ENCODE assay signal across 1 cellular context in the genomic region with DNA sequence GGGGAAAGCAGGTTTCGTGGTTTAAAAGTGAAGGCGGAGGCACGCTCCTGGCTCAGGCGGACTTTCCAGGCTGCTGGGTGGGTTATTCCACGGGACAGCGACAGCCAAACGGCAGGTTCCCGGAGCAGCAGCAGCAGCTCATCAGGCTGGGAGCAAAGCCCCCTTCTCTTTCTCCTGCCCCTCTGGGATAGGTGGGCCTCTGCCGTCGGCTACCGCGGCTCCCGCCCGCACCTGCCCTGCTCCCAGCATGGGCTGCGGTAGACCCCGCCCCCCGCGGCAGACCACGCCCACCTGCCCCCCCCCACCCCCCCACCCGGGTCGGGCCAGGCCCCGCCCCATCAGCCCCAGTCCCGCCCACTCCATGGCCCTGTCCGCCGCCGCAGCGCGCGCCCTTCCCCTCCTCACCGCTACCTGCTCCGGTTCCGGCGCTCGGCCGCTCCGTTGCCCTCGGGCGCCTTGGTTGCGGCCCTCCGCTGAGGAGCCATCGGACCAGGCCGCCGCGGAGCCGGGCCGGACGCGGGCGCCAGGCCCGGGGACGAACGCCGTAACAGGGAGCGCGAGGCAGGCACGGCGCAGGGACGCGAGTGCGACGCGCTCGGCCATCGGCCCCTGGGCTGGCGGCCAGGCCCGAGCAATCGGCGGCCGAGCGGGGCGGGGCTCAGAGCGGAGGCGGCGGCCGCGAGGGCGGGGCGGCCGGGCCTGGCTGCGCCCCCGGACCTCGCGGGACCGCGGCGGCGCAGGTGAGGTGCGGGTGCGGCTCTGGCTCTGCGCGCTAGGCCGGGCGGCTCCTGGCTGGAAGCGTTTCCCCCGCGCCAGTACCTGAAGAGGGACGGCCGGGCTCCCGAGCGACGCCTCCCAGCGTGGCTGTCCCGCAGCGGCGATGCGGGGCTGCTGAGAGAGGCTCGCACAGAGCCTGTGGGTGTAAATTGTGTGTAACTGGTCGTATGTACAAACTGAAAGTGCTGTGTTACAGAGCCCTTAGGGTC.
A peak's percentile ranks its signal among the peaks of the same experiment; 100 is the strongest.
TF ChIP-seq lines count a peak whose summit lies in the region.

A gene (plus strand): TSS at position 347 of the 986 bp plus-strand sequence. CDS start 1,453 bp downstream, outside the sequence.
A gene with protein sequence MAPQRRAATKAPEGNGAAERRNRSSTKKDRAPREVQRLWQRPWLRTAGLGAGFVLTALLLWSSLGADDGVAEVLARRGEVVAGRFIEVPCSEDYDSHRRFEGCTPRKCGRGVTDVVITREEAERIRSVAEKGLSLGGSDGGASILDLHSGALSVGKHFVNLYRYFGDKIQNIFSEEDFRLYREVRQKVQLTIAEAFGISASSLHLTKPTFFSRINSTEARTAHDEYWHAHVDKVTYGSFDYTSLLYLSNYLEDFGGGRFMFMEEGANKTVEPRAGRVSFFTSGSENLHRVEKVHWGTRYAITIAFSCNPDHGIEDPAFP (minus strand): TSS at position 586 of the 986 bp plus-strand sequence. CDS start 101 bp downstream, at position 485.

TF ChIP-seq in HepG2, 621 proteins besides CTCF, POLR2A, EP300 and RAD21 (continued from another document and continues in another):
- TF ChIP-seq, protein P1, sequence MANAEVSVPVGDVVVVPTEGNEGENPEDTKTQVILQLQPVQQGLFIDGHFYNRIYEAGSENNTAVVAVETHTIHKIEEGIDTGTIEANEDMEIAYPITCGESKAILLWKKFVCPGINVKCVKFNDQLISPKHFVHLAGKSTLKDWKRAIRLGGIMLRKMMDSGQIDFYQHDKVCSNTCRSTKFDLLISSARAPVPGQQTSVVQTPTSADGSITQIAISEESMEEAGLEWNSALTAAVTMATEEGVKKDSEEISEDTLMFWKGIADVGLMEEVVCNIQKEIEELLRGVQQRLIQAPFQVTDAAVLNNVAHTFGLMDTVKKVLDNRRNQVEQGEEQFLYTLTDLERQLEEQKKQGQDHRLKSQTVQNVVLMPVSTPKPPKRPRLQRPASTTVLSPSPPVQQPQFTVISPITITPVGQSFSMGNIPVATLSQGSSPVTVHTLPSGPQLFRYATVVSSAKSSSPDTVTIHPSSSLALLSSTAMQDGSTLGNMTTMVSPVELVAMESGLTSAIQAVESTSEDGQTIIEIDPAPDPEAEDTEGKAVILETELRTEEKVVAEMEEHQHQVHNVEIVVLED (CRISPR knock-in tag; IDR thresholded peaks at IDR 0.05; ENCODE audit: borderline replicate concordance) = peak; percentile 76
- no peak for TF ChIP-seq MAFG (CRISPR knock-in tag; IDR thresholded peaks at IDR 0.05)
- TF ChIP-seq FOXJ3 (CRISPR knock-in tag; IDR thresholded peaks at IDR 0.05; ENCODE audit: borderline replicate concordance) = no peak
- no peak for TF ChIP-seq ADNP (CRISPR knock-in tag; IDR thresholded peaks at IDR 0.05)
- no peak; a peak in 1 of 4 replicates for TF ChIP-seq MAFK (conservative IDR thresholded peaks at IDR 0.05 in 1 of 2, IDR thresholded peaks at IDR 0.05 in 1 of 2; ENCODE audit: low read length in 2 of 2)
- no peak for TF ChIP-seq NRL (CRISPR knock-in tag; IDR thresholded peaks at IDR 0.05; ENCODE audit: borderline replicate concordance)
- TF ChIP-seq ONECUT2 (CRISPR knock-in tag; IDR thresholded peaks at IDR 0.05) = no peak
- TF ChIP-seq ZBTB7B (CRISPR knock-in tag; IDR thresholded peaks at IDR 0.05) = 0 out of 2 replicates have a peak, but pooled peaks have one; percentile 19
- no peak for TF ChIP-seq ZFAT (CRISPR knock-in tag; conservative IDR thresholded peaks at IDR 0.05)
- no peak for TF ChIP-seq KDM6A (CRISPR knock-in tag; IDR thresholded peaks at IDR 0.05; ENCODE audit: low read depth)
- TF ChIP-seq, protein P2, sequence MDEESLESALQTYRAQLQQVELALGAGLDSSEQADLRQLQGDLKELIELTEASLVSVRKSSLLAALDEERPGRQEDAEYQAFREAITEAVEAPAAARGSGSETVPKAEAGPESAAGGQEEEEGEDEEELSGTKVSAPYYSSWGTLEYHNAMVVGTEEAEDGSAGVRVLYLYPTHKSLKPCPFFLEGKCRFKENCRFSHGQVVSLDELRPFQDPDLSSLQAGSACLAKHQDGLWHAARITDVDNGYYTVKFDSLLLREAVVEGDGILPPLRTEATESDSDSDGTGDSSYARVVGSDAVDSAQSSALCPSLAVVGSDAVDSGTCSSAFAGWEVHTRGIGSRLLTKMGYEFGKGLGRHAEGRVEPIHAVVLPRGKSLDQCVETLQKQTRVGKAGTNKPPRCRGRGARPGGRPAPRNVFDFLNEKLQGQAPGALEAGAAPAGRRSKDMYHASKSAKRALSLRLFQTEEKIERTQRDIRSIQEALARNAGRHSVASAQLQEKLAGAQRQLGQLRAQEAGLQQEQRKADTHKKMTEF (CRISPR knock-in tag; IDR thresholded peaks at IDR 0.05) = peak; percentile 44
- TF ChIP-seq RARA (CRISPR knock-in tag; IDR thresholded peaks at IDR 0.05) = no peak; the same call in 1 of the 2 replicates
- no peak for TF ChIP-seq GABPA (IDR thresholded peaks at IDR 0.05; ENCODE audit: low read depth, low read length)
- TF ChIP-seq GABPA (CRISPR knock-in tag; IDR thresholded peaks at IDR 0.05; ENCODE audit: low read depth) = no peak
- no peak for TF ChIP-seq SMARCE1 (IDR thresholded peaks at IDR 0.05; ENCODE audit: borderline replicate concordance)
- TF ChIP-seq, protein P3, sequence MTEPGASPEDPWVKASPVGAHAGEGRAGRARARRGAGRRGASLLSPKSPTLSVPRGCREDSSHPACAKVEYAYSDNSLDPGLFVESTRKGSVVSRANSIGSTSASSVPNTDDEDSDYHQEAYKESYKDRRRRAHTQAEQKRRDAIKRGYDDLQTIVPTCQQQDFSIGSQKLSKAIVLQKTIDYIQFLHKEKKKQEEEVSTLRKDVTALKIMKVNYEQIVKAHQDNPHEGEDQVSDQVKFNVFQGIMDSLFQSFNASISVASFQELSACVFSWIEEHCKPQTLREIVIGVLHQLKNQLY (CRISPR knock-in tag; IDR thresholded peaks at IDR 0.05) = no peak
- no peak for TF ChIP-seq GATA4 (IDR thresholded peaks at IDR 0.05; ENCODE audit: borderline replicate concordance, low read depth)
- peak; percentile 55; the same call in 1 of the 2 replicates for TF ChIP-seq MTF1 (CRISPR knock-in tag; IDR thresholded peaks at IDR 0.05)
- TF ChIP-seq HIVEP1 (CRISPR knock-in tag; IDR thresholded peaks at IDR 0.05) = 0 out of 2 replicates have a peak, but pooled peaks have one; percentile 29
- TF ChIP-seq, protein P4, sequence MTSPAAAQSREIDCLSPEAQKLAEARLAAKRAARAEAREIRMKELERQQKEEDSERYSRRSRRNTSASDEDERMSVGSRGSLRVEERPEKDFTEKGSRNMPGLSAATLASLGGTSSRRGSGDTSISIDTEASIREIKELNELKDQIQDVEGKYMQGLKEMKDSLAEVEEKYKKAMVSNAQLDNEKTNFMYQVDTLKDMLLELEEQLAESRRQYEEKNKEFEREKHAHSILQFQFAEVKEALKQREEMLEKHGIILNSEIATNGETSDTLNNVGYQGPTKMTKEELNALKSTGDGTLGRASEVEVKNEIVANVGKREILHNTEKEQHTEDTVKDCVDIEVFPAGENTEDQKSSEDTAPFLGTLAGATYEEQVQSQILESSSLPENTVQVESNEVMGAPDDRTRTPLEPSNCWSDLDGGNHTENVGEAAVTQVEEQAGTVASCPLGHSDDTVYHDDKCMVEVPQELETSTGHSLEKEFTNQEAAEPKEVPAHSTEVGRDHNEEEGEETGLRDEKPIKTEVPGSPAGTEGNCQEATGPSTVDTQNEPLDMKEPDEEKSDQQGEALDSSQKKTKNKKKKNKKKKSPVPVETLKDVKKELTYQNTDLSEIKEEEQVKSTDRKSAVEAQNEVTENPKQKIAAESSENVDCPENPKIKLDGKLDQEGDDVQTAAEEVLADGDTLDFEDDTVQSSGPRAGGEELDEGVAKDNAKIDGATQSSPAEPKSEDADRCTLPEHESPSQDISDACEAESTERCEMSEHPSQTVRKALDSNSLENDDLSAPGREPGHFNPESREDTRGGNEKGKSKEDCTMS (CRISPR knock-in tag; conservative IDR thresholded peaks at IDR 0.05) = no peak
- TF ChIP-seq PITX1 (CRISPR knock-in tag; IDR thresholded peaks at IDR 0.05) = 0 out of 2 replicates have a peak, but pooled peaks have one; percentile 58
- TF ChIP-seq MYC (CRISPR knock-in tag; IDR thresholded peaks at IDR 0.05; ENCODE audit: borderline replicate concordance) = peak; percentile 92
- TF ChIP-seq ARID2 (CRISPR knock-in tag; IDR thresholded peaks at IDR 0.05; ENCODE audit: borderline replicate concordance) = peak; percentile 81; the same call in 1 of the 2 replicates
- TF ChIP-seq PHF8 (CRISPR knock-in tag; IDR thresholded peaks at IDR 0.05) = peak; percentile 96
- no peak for TF ChIP-seq CREM (IDR thresholded peaks at IDR 0.05)
- no peak for TF ChIP-seq CREM (CRISPR knock-in tag; IDR thresholded peaks at IDR 0.05)
- TF ChIP-seq, protein P5, sequence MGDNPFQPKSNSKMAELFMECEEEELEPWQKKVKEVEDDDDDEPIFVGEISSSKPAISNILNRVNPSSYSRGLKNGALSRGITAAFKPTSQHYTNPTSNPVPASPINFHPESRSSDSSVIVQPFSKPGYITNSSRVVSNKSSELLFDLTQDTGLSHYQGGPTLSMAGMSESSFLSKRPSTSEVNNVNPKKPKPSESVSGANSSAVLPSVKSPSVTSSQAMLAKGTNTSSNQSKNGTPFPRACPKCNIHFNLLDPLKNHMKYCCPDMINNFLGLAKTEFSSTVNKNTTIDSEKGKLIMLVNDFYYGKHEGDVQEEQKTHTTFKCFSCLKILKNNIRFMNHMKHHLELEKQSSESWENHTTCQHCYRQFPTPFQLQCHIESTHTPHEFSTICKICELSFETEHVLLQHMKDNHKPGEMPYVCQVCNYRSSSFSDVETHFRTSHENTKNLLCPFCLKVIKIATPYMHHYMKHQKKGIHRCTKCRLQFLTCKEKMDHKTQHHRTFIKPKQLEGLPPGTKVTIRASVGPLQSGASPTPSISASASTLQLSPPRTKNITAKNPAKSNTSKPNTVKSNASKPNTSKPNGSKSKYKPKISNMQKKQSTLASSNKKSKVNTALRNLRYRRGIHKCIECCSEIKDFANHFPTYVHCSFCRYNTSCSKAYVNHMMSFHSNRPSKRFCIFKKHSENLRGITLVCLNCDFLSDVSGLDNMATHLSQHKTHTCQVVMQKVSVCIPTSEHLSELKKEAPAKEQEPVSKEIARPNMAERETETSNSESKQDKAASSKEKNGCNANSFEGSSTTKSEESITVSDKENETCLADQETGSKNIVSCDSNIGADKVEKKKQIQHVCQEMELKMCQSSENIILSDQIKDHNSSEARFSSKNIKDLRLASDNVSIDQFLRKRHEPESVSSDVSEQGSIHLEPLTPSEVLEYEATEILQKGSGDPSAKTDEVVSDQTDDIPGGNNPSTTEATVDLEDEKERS (CRISPR knock-in tag; IDR thresholded peaks at IDR 0.05) = 0 out of 2 replicates have a peak, but pooled peaks have one; percentile 30
- TF ChIP-seq, protein P6, sequence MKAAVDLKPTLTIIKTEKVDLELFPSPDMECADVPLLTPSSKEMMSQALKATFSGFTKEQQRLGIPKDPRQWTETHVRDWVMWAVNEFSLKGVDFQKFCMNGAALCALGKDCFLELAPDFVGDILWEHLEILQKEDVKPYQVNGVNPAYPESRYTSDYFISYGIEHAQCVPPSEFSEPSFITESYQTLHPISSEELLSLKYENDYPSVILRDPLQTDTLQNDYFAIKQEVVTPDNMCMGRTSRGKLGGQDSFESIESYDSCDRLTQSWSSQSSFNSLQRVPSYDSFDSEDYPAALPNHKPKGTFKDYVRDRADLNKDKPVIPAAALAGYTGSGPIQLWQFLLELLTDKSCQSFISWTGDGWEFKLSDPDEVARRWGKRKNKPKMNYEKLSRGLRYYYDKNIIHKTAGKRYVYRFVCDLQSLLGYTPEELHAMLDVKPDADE (CRISPR knock-in tag; IDR thresholded peaks at IDR 0.05) = 0 out of 2 replicates have a peak, but pooled peaks have one; percentile 65
- TF ChIP-seq KDM4B (CRISPR knock-in tag; IDR thresholded peaks at IDR 0.05) = no peak
- TF ChIP-seq ZIK1 (CRISPR knock-in tag; IDR thresholded peaks at IDR 0.05; ENCODE audit: borderline replicate concordance, low read depth) = peak; percentile 90
- TF ChIP-seq KLF11 (CRISPR knock-in tag; IDR thresholded peaks at IDR 0.05) = 0 out of 2 replicates have a peak, but pooled peaks have one; percentile 43
- peak; percentile 88; the same call in 1 of the 2 replicates for TF ChIP-seq SMAD1 (CRISPR knock-in tag; IDR thresholded peaks at IDR 0.05; ENCODE audit: borderline replicate concordance, low read depth)
- TF ChIP-seq, protein P7, sequence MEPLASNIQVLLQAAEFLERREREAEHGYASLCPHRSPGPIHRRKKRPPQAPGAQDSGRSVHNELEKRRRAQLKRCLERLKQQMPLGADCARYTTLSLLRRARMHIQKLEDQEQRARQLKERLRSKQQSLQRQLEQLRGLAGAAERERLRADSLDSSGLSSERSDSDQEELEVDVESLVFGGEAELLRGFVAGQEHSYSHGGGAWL (CRISPR knock-in tag; IDR thresholded peaks at IDR 0.05) = peak; percentile 84; the same call in 1 of the 2 replicates
- TF ChIP-seq, protein P8, sequence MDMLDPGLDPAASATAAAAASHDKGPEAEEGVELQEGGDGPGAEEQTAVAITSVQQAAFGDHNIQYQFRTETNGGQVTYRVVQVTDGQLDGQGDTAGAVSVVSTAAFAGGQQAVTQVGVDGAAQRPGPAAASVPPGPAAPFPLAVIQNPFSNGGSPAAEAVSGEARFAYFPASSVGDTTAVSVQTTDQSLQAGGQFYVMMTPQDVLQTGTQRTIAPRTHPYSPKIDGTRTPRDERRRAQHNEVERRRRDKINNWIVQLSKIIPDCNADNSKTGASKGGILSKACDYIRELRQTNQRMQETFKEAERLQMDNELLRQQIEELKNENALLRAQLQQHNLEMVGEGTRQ (IDR thresholded peaks at IDR 0.05; ENCODE audit: low read depth, low read length) = no peak
- TF ChIP-seq, protein P8 (CRISPR knock-in tag; IDR thresholded peaks at IDR 0.05; ENCODE audit: borderline replicate concordance) = no peak
- no peak for TF ChIP-seq NBN (conservative IDR thresholded peaks at IDR 0.05)
- TF ChIP-seq ZNF230 (CRISPR knock-in tag; IDR thresholded peaks at IDR 0.05) = no peak
- no peak for TF ChIP-seq ZNF263 (CRISPR knock-in tag; IDR thresholded peaks at IDR 0.05)
- TF ChIP-seq ZZZ3 (CRISPR knock-in tag; IDR thresholded peaks at IDR 0.05; ENCODE audit: borderline replicate concordance) = no peak
- TF ChIP-seq ZNF296 (CRISPR knock-in tag; conservative IDR thresholded peaks at IDR 0.05) = no peak
- TF ChIP-seq ZNF333 (CRISPR knock-in tag; IDR thresholded peaks at IDR 0.05; ENCODE audit: borderline replicate concordance) = no peak; the same call in 1 of the 2 replicates
- TF ChIP-seq ZMYM4 (CRISPR knock-in tag; IDR thresholded peaks at IDR 0.05) = peak; percentile 70; the same call in 1 of the 2 replicates
- TF ChIP-seq ZNF12 (CRISPR knock-in tag; IDR thresholded peaks at IDR 0.05) = 0 out of 2 replicates have a peak, but pooled peaks have one; percentile 13
- TF ChIP-seq EEA1 (CRISPR knock-in tag; IDR thresholded peaks at IDR 0.05; ENCODE audit: borderline replicate concordance) = peak; percentile 77
